Comparison of ENCODE assay signal across 1 cellular context in genomic region chr5:151685749-151686672, GRCh38.
TF ChIP-seq lines count a peak whose summit lies in the region.

No MANE protein-coding gene starts in this region.

TF ChIP-seq in GM12878, 131 proteins besides CTCF, POLR2A, EP300 and RAD21 (continued from another document):
- no peak for TF ChIP-seq MYB (IDR thresholded peaks at IDR 0.05; ENCODE audit: borderline replicate concordance, low read depth, low read length)
- no peak for TF ChIP-seq ZNF384 (IDR thresholded peaks at IDR 0.05; ENCODE audit: borderline replicate concordance, low read depth, low read length)
- no peak for TF ChIP-seq FOS (IDR thresholded peaks at IDR 0.05; ENCODE audit: borderline replicate concordance, extremely low read depth, insufficient read length)
- no peak for TF ChIP-seq CREB1 (IDR thresholded peaks at IDR 0.05; ENCODE audit: low read depth)
- no peak for TF ChIP-seq HDAC2 (IDR thresholded peaks at IDR 0.05)
- no peak for TF ChIP-seq ZNF207 (IDR thresholded peaks at IDR 0.05; ENCODE audit: borderline replicate concordance)
- TF ChIP-seq RCOR1 (conservative IDR thresholded peaks at IDR 0.05; ENCODE audit: low read depth, low read length): no peak
- TF ChIP-seq ZBTB11 (CRISPR knock-in tag; IDR thresholded peaks at IDR 0.05): no peak
